In the genomic region with DNA sequence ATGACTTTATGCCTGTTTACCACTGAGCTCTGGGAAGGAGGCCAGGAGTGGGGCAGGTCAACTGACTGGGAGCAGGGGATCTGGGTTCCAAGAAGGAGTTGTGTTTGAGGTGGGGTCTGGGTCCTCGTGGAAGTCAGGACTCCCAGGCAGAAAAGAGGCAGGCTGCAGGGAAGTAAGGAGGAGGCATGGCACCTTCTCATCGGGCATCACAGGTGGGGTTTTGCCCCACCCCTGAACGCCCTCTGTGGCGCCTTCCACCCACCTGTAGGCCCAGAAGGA, we compare ENCODE assay signal across 10 cellular contexts. TPM values are rescaled to one million over a fixed set of nuclear protein-coding genes. Genes with fewer than 3 reads are reported as not detected.
DNase-seq lines count a peak whose midpoint lies in the region; ATAC-seq and TF ChIP-seq lines count a peak whose summit lies in the region.
"Had no signal": no experiment of that assay in that cellular context is flagged by ENCODE, and none has a peak within 500 bp of the region (broad histone marks: within the 10 kb centered on the region; RNA-seq: fewer than 3 reads in every experiment).

No MANE protein-coding gene starts in this region.

- TF ChIP-seq CTCF in ascending aorta (IDR thresholded peaks at IDR 0.05) (no peak), right lobe of liver (IDR thresholded peaks at IDR 0.05) (no peak), testis (IDR thresholded peaks at IDR 0.05) (no peak), brain microvascular endothelial cell (IDR thresholded peaks at IDR 0.05; ENCODE audit: low read depth, low read length, missing control alignments) (no peak)

- peak overlapping the region; percentile 86 for H3K4me3 Mint-ChIP-seq in activated CD4-positive, alpha-beta T cell treated with anti-CD3 and anti-CD28 coated beads, Interleukin-2, amount 10 ng/mL, durations not matched to agents 24 days and 14 days

- ATAC-seq in right lobe of liver (peak in 2 of 4 donors; percentile 42), GM21529 (IDR thresholded peaks at IDR 0.05; ENCODE audit: unreplicated experiment) (no peak)

- H3K36me3 Mint-ChIP-seq in activated CD4-positive, alpha-beta T cell treated with anti-CD3 and anti-CD28 coated beads, Interleukin-2, amount 10 ng/mL, durations not matched to agents 24 days and 14 days (ENCODE audit: low read depth), result peaks cover 52% of the 10 kb centered on the region

- in situ Hi-C loops in brain microvascular endothelial cell (cut with HindIII; ENCODE audit: low pct_ligation_motif_present, low sequenced_read_pairs), result no loop called here

- H3K27me3 ChIP-seq in ascending aorta (no peaks in the 10 kb centered on the region), right lobe of liver (no peaks in the 10 kb centered on the region), testis (no peaks in the 10 kb centered on the region), brain microvascular endothelial cell (replicated peaks) (no peaks in the 10 kb centered on the region)

- H3K27ac Mint-ChIP-seq in activated CD4-positive, alpha-beta T cell treated with anti-CD3 and anti-CD28 coated beads, Interleukin-2, amount 10 ng/mL, durations not matched to agents 24 days and 14 days, result peak overlapping the region; percentile 91

- peak overlapping the region; percentile 65 to 68 for H3K27ac ChIP-seq in ascending aorta
- H3K27ac ChIP-seq in right lobe of liver, result peak overlapping the region; percentile 80 to 98 (median 93)
- peak overlapping the region in 1 of 2 donors; percentile 80 for H3K27ac ChIP-seq in testis
- H3K27ac ChIP-seq in brain microvascular endothelial cell, result no peak overlapping the region

- H3K9me3 Mint-ChIP-seq in activated CD4-positive, alpha-beta T cell treated with anti-CD3 and anti-CD28 coated beads, Interleukin-2, amount 10 ng/mL, durations not matched to agents 24 days and 14 days, result no peaks in the 10 kb centered on the region

- peaks cover 63% of the 10 kb centered on the region for H3K4me1 Mint-ChIP-seq in activated CD4-positive, alpha-beta T cell treated with anti-CD3 and anti-CD28 coated beads, Interleukin-2, amount 10 ng/mL, durations not matched to agents 24 days and 14 days

- H3K4me3 ChIP-seq in ascending aorta, result peak overlapping the region; percentile 61 to 68
- peak overlapping the region; percentile 43 to 64 (median 48) for H3K4me3 ChIP-seq in right lobe of liver
- peak overlapping the region; percentile 55 to 65 for H3K4me3 ChIP-seq in testis
- H3K4me3 ChIP-seq in brain microvascular endothelial cell (ENCODE audit: low read depth, low read length), result no peak overlapping the region

- no peak for TF ChIP-seq POLR2A in right lobe of liver (IDR thresholded peaks at IDR 0.05)
- TF ChIP-seq POLR2A in testis (IDR thresholded peaks at IDR 0.05), result no peak

- 17% methylated on average over 1 of the region's 4 CpGs for WGBS in right lobe of liver (ENCODE audit: insufficient coverage, low coverage, low lambda C conversion rate, missing lambda C conversion rate)
- 45 to 47% methylated on average over 2 to 4 of the region's 4 CpGs for WGBS in testis, 2 donors

- no peaks in the 10 kb centered on the region for H3K9me3 ChIP-seq in ascending aorta
- H3K9me3 ChIP-seq in right lobe of liver, result no peaks in the 10 kb centered on the region
- no peaks in the 10 kb centered on the region for H3K9me3 ChIP-seq in testis

- H3K36me3 ChIP-seq in ascending aorta (peaks cover 16 to 18% of the 10 kb centered on the region in 2 donors), right lobe of liver (peaks cover 0 to 16% (median 10%) of the 10 kb centered on the region in 4 donors), testis (ENCODE audit: low read depth, missing control alignments) (no peaks in the 10 kb centered on the region), brain microvascular endothelial cell (replicated peaks) (peaks cover 13% of the 10 kb centered on the region)

- DNase-seq in activated CD4-positive, alpha-beta T cell treated with anti-CD3 and anti-CD28 coated beads, Interleukin-2, amount 10 ng/mL, durations not matched to agents 24 days and 14 days, result no peak
- DNase-seq in activated CD4-positive, alpha-beta T cell treated with anti-CD3 and anti-CD28 coated beads for 4 hours, result no peak
- DNase-seq in ascending aorta (ENCODE audit: low spot score in 2 of 2) (no peak), right lobe of liver (peak; percentile 69 to 90 (median 84)), testis (no peak), brain microvascular endothelial cell (no peak), NCI-H510A treated with DMSO at 0.1 percent for 48 hours (lab: John Stamatoyannopoulos, UW) (no peak)
- DNase-seq: foreskin melanocyte, NCI-H524 treated with DMSO at 0.1 percent for 48 hours had no signal

- H3K4me1 ChIP-seq in ascending aorta (peaks cover 8 to 14% of the 10 kb centered on the region in 2 donors), right lobe of liver (peaks cover 0 to 64% (median 31%) of the 10 kb centered on the region in 4 donors), testis (peaks cover 15% of the 10 kb centered on the region)

- H3K27me3 Mint-ChIP-seq in activated CD4-positive, alpha-beta T cell treated with anti-CD3 and anti-CD28 coated beads, Interleukin-2, amount 10 ng/mL, durations not matched to agents 24 days and 14 days, result no peaks in the 10 kb centered on the region

- intact Hi-C loops in activated CD4-positive, alpha-beta T cell treated with anti-CD3 and anti-CD28 coated beads, Interleukin-2, amount 10 ng/mL, durations not matched to agents 24 days and 14 days (cut with micrococcal nuclease), result loop anchor here (2.0 kb wide), 2 partner anchors 22 to 132 kb away; partner anchors contain the start of gene SDR39U1
- intact Hi-C loops in ascending aorta (cut with DNase I) (no loop called here), right lobe of liver (cut with DNase I) (no loop called here), testis (cut with DNase I; ENCODE audit: low total_unique reads) (no loop called here)

RNA-seq across cellular contexts. Expression of gene LTB4R2, which starts 0.4 kb away (rescaled TPM):
- total RNA-seq in activated CD4-positive, alpha-beta T cell treated with anti-CD3 and anti-CD28 coated beads, Interleukin-2, amount 10 ng/mL, durations not matched to agents 24 days and 14 days, result 9.6 and 11.0 TPM in 2 replicates
- 3.0 TPM for total RNA-seq in ascending aorta
- total RNA-seq in right lobe of liver, result 1 to 10 TPM; 1.8 to 5.8 (median 3.5) TPM
- total RNA-seq in testis, result 10 to 100 TPM; 23.4 to 28.1 TPM
- 4.2 TPM for polyA plus RNA-seq in testis (ENCODE audit: insufficient read depth, low read depth, low replicate concordance)

RNA-seq across cellular contexts. Expression of gene LTB4R, which starts 1.0 kb away (rescaled TPM):
- 12.2 and 14.2 TPM in 2 replicates for total RNA-seq in activated CD4-positive, alpha-beta T cell treated with anti-CD3 and anti-CD28 coated beads, Interleukin-2, amount 10 ng/mL, durations not matched to agents 24 days and 14 days
- 3.6 TPM for total RNA-seq in ascending aorta
- 1 to 10 TPM; 2.7 to 5.5 (median 3.9) TPM for total RNA-seq in right lobe of liver
- 10 to 100 TPM; 10.3 to 10.9 TPM for total RNA-seq in testis
- 5.5 TPM for polyA plus RNA-seq in testis (ENCODE audit: insufficient read depth, low read depth, low replicate concordance)

RNA-seq across cellular contexts. Expression of gene CIDEB, which starts 2.5 kb away (rescaled TPM):
- 21.8 and 22.2 TPM in 2 replicates for total RNA-seq in activated CD4-positive, alpha-beta T cell treated with anti-CD3 and anti-CD28 coated beads, Interleukin-2, amount 10 ng/mL, durations not matched to agents 24 days and 14 days
- total RNA-seq in ascending aorta (72.8 TPM), right lobe of liver (100 to 1,000 TPM; 118 to 219 (median 196) TPM), testis (1 to 10 TPM; 3.8 to 6.6 TPM)
- 7.0 TPM for polyA plus RNA-seq in testis (ENCODE audit: insufficient read depth, low read depth, low replicate concordance)

RNA-seq across cellular contexts. Expression of gene NOP9, which starts 10.7 kb away (rescaled TPM):
- 48.3 and 52.2 TPM in 2 replicates for total RNA-seq in activated CD4-positive, alpha-beta T cell treated with anti-CD3 and anti-CD28 coated beads, Interleukin-2, amount 10 ng/mL, durations not matched to agents 24 days and 14 days
- total RNA-seq in ascending aorta (33.5 TPM), right lobe of liver (10 to 100 TPM in 4 of 6 experiments, 1 to 10 TPM in 2; 8.2 to 15.3 (median 11.4) TPM), testis (10 to 100 TPM; 25.0 to 27.6 TPM)
- 20.1 TPM for polyA plus RNA-seq in testis (ENCODE audit: insufficient read depth, low read depth, low replicate concordance)

RNA-seq across cellular contexts. Expression of gene DHRS1, which starts 10.7 kb away (rescaled TPM):
- 10.1 and 10.3 TPM in 2 replicates for total RNA-seq in activated CD4-positive, alpha-beta T cell treated with anti-CD3 and anti-CD28 coated beads, Interleukin-2, amount 10 ng/mL, durations not matched to agents 24 days and 14 days
- 100 TPM for total RNA-seq in ascending aorta
- 10 to 100 TPM; 49.1 to 89.3 (median 60.1) TPM for total RNA-seq in right lobe of liver
- total RNA-seq in testis, result 10 to 100 TPM; 22.5 to 24.6 TPM
- 19.2 TPM for polyA plus RNA-seq in testis (ENCODE audit: insufficient read depth, low read depth, low replicate concordance)

Comparison
In these comparisons a context has a peak if more than half of its experiments do, and no peak if none do; other contexts are left out.
1. DNase-seq: peak in right lobe of liver (3 of 3); none in activated CD4-positive, alpha-beta T cell treated with anti-CD3 and anti-CD28 coated beads, Interleukin-2, amount 10 ng/mL, durations not matched to agents 24 days and 14 days (single experiment), activated CD4-positive, alpha-beta T cell treated with anti-CD3 and anti-CD28 coated beads for 4 hours (0 of 2), ascending aorta (0 of 2), testis (single experiment), brain microvascular endothelial cell (single experiment) and NCI-H510A treated with DMSO at 0.1 percent for 48 hours (single experiment).